1 cellular context compared by ENCODE assay signal in genomic region chr1:157445616-157446140, GRCh38.
TF ChIP-seq lines count a peak whose summit lies in the region.

No MANE protein-coding gene starts in this region.

TF ChIP-seq in K562, 482 proteins besides CTCF, POLR2A, EP300 and RAD21 (continued from another document):
- peak; percentile 86 for TF ChIP-seq MEIS2 (IDR thresholded peaks at IDR 0.05; ENCODE audit: partially characterized antibody)
